Comparison of ENCODE assay signal across 8 cellular contexts in the genomic region with DNA sequence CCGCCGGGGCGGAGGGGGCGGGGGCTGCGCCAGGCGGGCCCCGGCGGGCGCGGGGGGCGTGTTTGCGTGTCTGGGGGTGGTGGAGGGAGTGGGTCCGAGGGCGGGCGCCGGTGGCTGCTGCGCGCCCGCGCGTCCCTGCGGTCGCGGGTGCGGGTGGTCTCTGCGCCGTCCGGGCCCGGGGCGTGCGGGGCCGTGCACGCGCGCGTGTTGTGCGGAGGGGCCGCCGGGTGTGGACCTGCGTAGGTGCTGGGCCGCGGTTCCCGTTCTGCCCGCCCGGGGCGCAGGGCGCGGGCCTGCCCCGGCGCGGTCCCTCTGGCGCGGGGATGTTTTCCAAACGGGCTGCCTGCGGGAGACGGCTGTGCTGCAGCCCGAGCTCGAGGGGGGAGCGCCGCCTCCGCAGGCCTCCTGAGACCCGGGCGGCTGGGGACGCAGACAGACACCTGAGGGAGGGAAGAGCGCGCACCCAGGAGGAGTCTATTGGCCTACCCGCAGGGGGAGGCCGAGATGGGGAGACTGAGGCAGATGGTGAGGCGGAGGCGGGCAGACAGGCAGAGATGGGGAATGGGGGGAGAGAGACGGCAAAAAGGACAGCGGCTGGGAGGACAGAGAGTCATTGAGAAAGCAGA. TPM values are rescaled to one million over a fixed set of nuclear protein-coding genes. Genes with fewer than 3 reads are reported as not detected.
DNase-seq lines count a peak whose midpoint lies in the region; ATAC-seq and TF ChIP-seq lines count a peak whose summit lies in the region.

No MANE protein-coding gene starts in this region.

- WGBS in mesodermal cell (ENCODE audit: insufficient coverage in 2 of 2), 2 experiments = 6 to 9% methylated on average over 24 to 60 of the region's 72 CpGs
- 5 to 6% methylated on average over 11 to 21 of the region's 72 CpGs for WGBS in tibial nerve, 2 donors

- intact Hi-C loops in dorsolateral prefrontal cortex (cut with DNase I) = loop anchor here in 1 of 2 donors (10.0 kb wide), 1 partner anchor 1118 kb away; a partner anchor contains a TSS

- H3K4me3 ChIP-seq in AG04450 (ENCODE audit: low read depth, low read length) (peak overlapping the region; percentile 69), dorsolateral prefrontal cortex (peak overlapping the region; percentile 43 to 89 (median 78)), mesodermal cell (ENCODE audit: extremely low read depth, insufficient read depth, low read length, poor library complexity, severe bottlenecking) (peak overlapping the region; percentile 59), tibial nerve (peak overlapping the region; percentile 50 to 87 (median 70))

- TF ChIP-seq EP300 in tibial nerve (IDR thresholded peaks at IDR 0.05) = no peak

- no peak for DNase-seq in AG04450 (ENCODE audit: low read depth, low spot score)
- peak; percentile 38 for DNase-seq in RPMI7951 (ENCODE audit: low read depth)
- DNase-seq in dorsolateral prefrontal cortex = peak in 3 of 10 donors; percentile 24 to 61 (median 28)
- DNase-seq in tibial nerve (ENCODE audit: low spot score in 2 of 2) = no peak

- ATAC-seq in HG02870 (IDR thresholded peaks at IDR 0.05; ENCODE audit: unreplicated experiment) (peak; percentile 26), HG03378 (IDR thresholded peaks at IDR 0.05; ENCODE audit: unreplicated experiment) (no peak)

- CTCF ChIA-PET in AG04450 (lab: Charles Lee) = interaction anchor here (1.0 kb wide), 1 partner anchor 28 kb away, joined by 4 read pairs; a partner anchor contains a TSS

- peaks cover 7% of the 10 kb centered on the region for H3K36me3 ChIP-seq in mesodermal cell (ENCODE audit: control insufficient read depth, insufficient read depth, low read length)
- H3K36me3 ChIP-seq in tibial nerve = peaks cover 0 to 22% (median 0%) of the 10 kb centered on the region in 3 donors

- TF ChIP-seq CTCF in AG04450 (IDR thresholded peaks at IDR 0.05; ENCODE audit: low read depth, low read length) (peak; percentile 25; the same call in 1 of the 2 replicates), GM12874 (IDR thresholded peaks at IDR 0.05; ENCODE audit: insufficient read depth, low read depth, low read length) (peak; percentile 41), dorsolateral prefrontal cortex (IDR thresholded peaks at IDR 0.05 in 54 of 56, conservative IDR thresholded peaks at IDR 0.05 in 2 of 56; ENCODE audit: low read depth in 1 of 56, partially characterized antibody in 56 of 56) (peak in 2 of 56 donors; percentile 11 to 25), tibial nerve (IDR thresholded peaks at IDR 0.05) (peak in 3 of 5 experiments; percentile 32 to 69 (median 58))

- H3K9me3 ChIP-seq in AG04450 (ENCODE audit: control insufficient read depth, insufficient read depth, low read length) (no peaks in the 10 kb centered on the region; the same call in 1 of the 2 replicates), mesodermal cell (ENCODE audit: control insufficient read depth, low read length) (peaks cover 6% of the 10 kb centered on the region), tibial nerve (peaks cover 0 to 10% (median 0%) of the 10 kb centered on the region in 4 donors)

- POLR2A ChIA-PET in AG04450 (lab: Yijun Ruan, JAX) = interaction anchor here (0.9 to 2.0 kb wide), 8 partner anchors 13 to 179 kb away, joined by 3 to 32 read pairs (median 6); a partner anchor contains a TSS

- peaks cover 8% of the 10 kb centered on the region for H3K4me1 ChIP-seq in mesodermal cell (ENCODE audit: control insufficient read depth, insufficient read depth, low read length, poor library complexity, severe bottlenecking)
- peaks cover 0 to 22% (median 7%) of the 10 kb centered on the region in 4 donors for H3K4me1 ChIP-seq in tibial nerve

- no peaks in the 10 kb centered on the region for H3K27me3 ChIP-seq in AG04450 (ENCODE audit: control insufficient read depth, insufficient read depth, low read length)
- H3K27me3 ChIP-seq in dorsolateral prefrontal cortex = no peaks in the 10 kb centered on the region
- no peaks in the 10 kb centered on the region for H3K27me3 ChIP-seq in tibial nerve

- TF ChIP-seq POLR2A in tibial nerve (IDR thresholded peaks at IDR 0.05) = no peak

- H3K27ac ChIP-seq in AG04450 (ENCODE audit: low read depth, low read length) (no peak overlapping the region), dorsolateral prefrontal cortex (peak overlapping the region in 41 of 59 donors; percentile 4 to 87 (median 68)), mesodermal cell (ENCODE audit: low read depth, low read length, severe bottlenecking) (no peak overlapping the region), tibial nerve (peak overlapping the region; percentile 75 to 87 (median 80))

RNA-seq across cellular contexts. Expression of a gene that starts 0.4 kb away (rescaled TPM):
- polyA plus RNA-seq in AG04450 (2011; rRNA removed) = 4.6 and 5.6 TPM in 2 replicates
- polyA minus RNA-seq in AG04450 (2011; rRNA and poly(A)+ RNA removed) = 10.1 and 11.5 TPM in 2 replicates
- total RNA-seq in RPMI7951 (2014; rRNA removed; shearing (Covaris generic)) = 6.6 TPM in 2 replicates
- total RNA-seq in dorsolateral prefrontal cortex = 10 to 100 TPM; 33.1 to 92.5 (median 61.0) TPM
- polyA plus RNA-seq in mesodermal cell (2013, experiment 1 of 2) = 3.6 TPM
- polyA plus RNA-seq in mesodermal cell (2013, experiment 2 of 2) = 4.0 TPM
- total RNA-seq in tibial nerve = 10 to 100 TPM; 14.4 to 26.4 (median 20.4) TPM

RNA-seq across cellular contexts. Expression of a gene that starts 13.1 kb away (rescaled TPM):
- polyA plus RNA-seq in AG04450 (2011; rRNA removed) = 54.6 and 60.2 TPM in 2 replicates
- 52.7 and 63.8 TPM in 2 replicates for polyA minus RNA-seq in AG04450 (2011; rRNA and poly(A)+ RNA removed)
- 36.8 and 46.4 TPM in 2 replicates for total RNA-seq in RPMI7951 (2014; rRNA removed; shearing (Covaris generic))
- total RNA-seq in dorsolateral prefrontal cortex (10 to 100 TPM; 12.1 to 40.9 (median 22.3) TPM), tibial nerve (10 to 100 TPM; 12.2 to 41.8 (median 25.0) TPM)
- 30.5 TPM for polyA plus RNA-seq in mesodermal cell (2013, experiment 1 of 2)
- polyA plus RNA-seq in mesodermal cell (2013, experiment 2 of 2) = 31.6 TPM

RNA-seq across cellular contexts. Expression of a gene that starts 28.5 kb away (rescaled TPM):
- polyA plus RNA-seq in AG04450 (2011; rRNA removed) = 43.1 and 55.1 TPM in 2 replicates
- 14.8 and 17.5 TPM in 2 replicates for polyA minus RNA-seq in AG04450 (2011; rRNA and poly(A)+ RNA removed)
- 67.6 and 74.4 TPM in 2 replicates for total RNA-seq in RPMI7951 (2014; rRNA removed; shearing (Covaris generic))
- total RNA-seq in dorsolateral prefrontal cortex (10 to 100 TPM; 10.0 to 26.4 (median 18.3) TPM), tibial nerve (10 to 100 TPM; 42.9 to 63.8 (median 53.9) TPM)
- polyA plus RNA-seq in mesodermal cell (2013, experiment 1 of 2) = 62.9 TPM
- 55.4 TPM for polyA plus RNA-seq in mesodermal cell (2013, experiment 2 of 2)

RNA-seq across cellular contexts. Expression of a gene that starts 43.3 kb away (rescaled TPM):
- 17.7 and 21.1 TPM in 2 replicates for polyA plus RNA-seq in AG04450 (2011; rRNA removed)
- polyA minus RNA-seq in AG04450 (2011; rRNA and poly(A)+ RNA removed) = 23.9 and 31.4 TPM in 2 replicates
- total RNA-seq in RPMI7951 (2014; rRNA removed; shearing (Covaris generic)) = 17.5 and 29.6 TPM in 2 replicates
- total RNA-seq in dorsolateral prefrontal cortex (100 to 1,000 TPM in 39 of 120 experiments, 10 to 100 TPM in 81; 53.4 to 137 (median 93.2) TPM), tibial nerve (100 to 1,000 TPM in 2 of 4 donors, 10 to 100 TPM in 2; 66.1 to 161 (median 104) TPM)
- polyA plus RNA-seq in mesodermal cell (2013, experiment 1 of 2) = 20.1 TPM
- 23.2 TPM for polyA plus RNA-seq in mesodermal cell (2013, experiment 2 of 2)

RNA-seq across cellular contexts. Expression of a gene that starts 46.3 kb away (rescaled TPM):
- polyA plus RNA-seq in AG04450 (2011; rRNA removed) = 0.12 and 0.14 TPM in 2 replicates
- 0.26 and 0.37 TPM in 2 replicates for polyA minus RNA-seq in AG04450 (2011; rRNA and poly(A)+ RNA removed)
- total RNA-seq in RPMI7951 (2014; rRNA removed; shearing (Covaris generic)) = not detected in 2 replicates
- total RNA-seq in dorsolateral prefrontal cortex = 100 to 1,000 TPM in 3 of 120 experiments, 10 to 100 TPM in 2, 1 to 10 TPM in 23, under 1 TPM in 49, not detected in 43; 0.13 to 188 (median 0.67) TPM
- polyA plus RNA-seq in mesodermal cell (2013, experiment 1 of 2) = 0.18 TPM
- 0.86 TPM for polyA plus RNA-seq in mesodermal cell (2013, experiment 2 of 2)
- total RNA-seq in tibial nerve = under 1 TPM in 1 of 4 donors, not detected in 3; 0.42 TPM

Comparison
In these comparisons a context has a peak if more than half of its experiments do, and no peak if none do; other contexts are left out.
1. H3K27ac ChIP-seq: peak in dorsolateral prefrontal cortex (41 of 59) and tibial nerve (4 of 4); none in AG04450 (single experiment) and mesodermal cell (single experiment).
2. Peak in every context shown above with its lines, with median percentiles within 50 percentile points of each other: H3K4me3 ChIP-seq.